In genomic region chr11:79758325-79758724, GRCh38 we compare ENCODE assay signal across 27 cellular contexts.
"Had no signal": no experiment of that assay in that cellular context is flagged by ENCODE, and none has a peak within 500 bp of the region (broad histone marks: within the 10 kb centered on the region; RNA-seq: fewer than 3 reads in every experiment).

No MANE protein-coding gene starts in this region.

- H3K36me3 ChIP-seq: stomach, suprapubic skin, thoracic aorta, thyroid gland, tibial artery, tibial nerve, transverse colon, upper lobe of left lung, upper lobe of right lung, uterus, vagina had no signal

- ATAC-seq: stimulated activated effector memory CD8-positive, alpha-beta T cell treated with anti-CD3 and anti-CD28 coated beads, Interleukin-12 subunit alpha, Interleukin-12 subunit beta, amount 100 ng/mL, for 72 hours; stimulated activated memory B cell treated with anti-CD40 and anti-IgM and Interleukin-4, amounts not matched to agents 10 μg/mL and 1 μg/mL and 100 μg/mL, for 72 hours; stimulated activated naive B cell treated with anti-CD40 and anti-IgM and Interleukin-4, amounts not matched to agents 10 μg/mL and 1 μg/mL and 100 μg/mL, for 72 hours; stimulated activated naive CD8-positive, alpha-beta T cell treated with anti-CD3 and anti-CD28 coated beads, Interleukin-15, amount 100 ng/mL, for 72 hours; stimulated activated naive CD8-positive, alpha-beta T cell treated with anti-CD3 and anti-CD28 coated beads, Interleukin-15, Interleukin-2, amounts not matched to agents 100 U/mL and 50 U/mL, for 24 hours; upper lobe of right lung had no signal

- FAIRE-seq: urothelium cell line had no signal

- H3K27ac ChIP-seq: stomach, suprapubic skin, testis, thoracic aorta, thyroid gland, tibial artery, tibial nerve, transverse colon, upper lobe of left lung, upper lobe of right lung, uterus, vagina had no signal

- H3K4me3 ChIP-seq: stomach, suprapubic skin, testis, thoracic aorta, thyroid gland, tibial artery, tibial nerve, transverse colon, upper lobe of left lung, upper lobe of right lung, uterus, vagina had no signal

- H3K9me3 ChIP-seq: stomach, suprapubic skin, testis, thoracic aorta, thyroid gland, tibial artery, tibial nerve, transverse colon, upper lobe of left lung, upper lobe of right lung, uterus, vagina had no signal

- H3K27me3 ChIP-seq: stomach, suprapubic skin, testis, thyroid gland, tibial artery, tibial nerve, transverse colon, upper lobe of left lung, upper lobe of right lung, uterus, vagina had no signal

- H3K4me1 ChIP-seq: stomach, suprapubic skin, thyroid gland, tibial artery, tibial nerve, transverse colon, upper lobe of left lung, upper lobe of right lung, uterus, vagina had no signal

- DNase-seq: stimulated activated CD4-positive, alpha-beta T cell treated with anti-CD3 and anti-CD28 coated beads, Interleukin-2, amount 100 ng/mL, for 48 hours; stimulated activated CD4-positive, alpha-beta T cell treated with anti-CD3 and anti-CD28 coated beads, Interleukin-4, amount 100 ng/mL, for 1 hour; stimulated activated CD4-positive, alpha-beta T cell treated with anti-CD3 and anti-CD28 coated beads, Interleukin-4, amount 100 ng/mL, for 24 hours; stimulated activated CD4-positive, alpha-beta T cell treated with anti-CD3 and anti-CD28 coated beads, Interleukin-4, amount 100 ng/mL, for 4 hours; stimulated activated CD8-positive, alpha-beta memory T cell treated with anti-CD3 and anti-CD28 coated beads, Interleukin-4, amount 100 ng/mL, for 48 hours; stimulated activated naive B cell treated with anti-CD40 and anti-IgM and Interleukin-4, amounts not matched to agents 10 μg/mL and 1 μg/mL and 100 μg/mL, for 72 hours; stimulated activated naive CD4-positive, alpha-beta T cell; stimulated activated naive CD4-positive, alpha-beta T cell treated with Interleukin-2 at 50 U/mL for 16 hours; stimulated activated naive CD8-positive, alpha-beta T cell treated with anti-CD3 and anti-CD28 coated beads, Interleukin-15, amount 100 ng/mL, for 72 hours; stimulated activated naive CD8-positive, alpha-beta T cell treated with anti-CD3 and anti-CD28 coated beads, Interleukin-15, Interleukin-2, amounts not matched to agents 100 U/mL and 50 U/mL, for 24 hours; stomach; substantia nigra; testis; thyroid gland; tibial artery; transverse colon; trophoblast cell; upper lobe of left lung; upper lobe of right lung; uterus had no signal
